28 cellular contexts compared by ENCODE assay signal in genomic region chr12:53595212-53595611, GRCh38. TPM values are rescaled to one million over a fixed set of nuclear protein-coding genes. Genes with fewer than 3 reads are reported as not detected.
A peak's percentile ranks its signal among the peaks of the same experiment; 100 is the strongest.
DNase-seq lines count a peak whose midpoint lies in the region; ATAC-seq and TF ChIP-seq lines count a peak whose summit lies in the region.
"Had no signal": no experiment of that assay in that cellular context is flagged by ENCODE, and none has a peak within 500 bp of the region (broad histone marks: within the 10 kb centered on the region; RNA-seq: fewer than 3 reads in every experiment).

No MANE protein-coding gene starts in this region.

- no peaks in the 10 kb centered on the region for H3K9me3 Mint-ChIP-seq in activated T-cell treated with anti-CD3 and anti-CD28 coated beads, Interleukin-2, amount 50 U/mL, for 24 hours
- H3K9me3 Mint-ChIP-seq in Caco-2 (ENCODE audit: unreplicated experiment), result no peaks in the 10 kb centered on the region
- H3K9me3 Mint-ChIP-seq: naive thymus-derived CD8-positive, alpha-beta T cell; stimulated activated memory B cell treated with anti-CD40 and anti-IgM and Interleukin-4, amounts not matched to agents 10 μg/mL and 1 μg/mL and 100 μg/mL, for 72 hours had no signal

- POLR2A ChIA-PET in Caco-2 (lab: Charles Lee), result no interaction called here

- H3K36me3 ChIP-seq in heart left ventricle, result peaks cover 0 to 18% (median 6%) of the 10 kb centered on the region in 9 donors
- no peaks in the 10 kb centered on the region for H3K36me3 ChIP-seq in Caco-2 (ENCODE audit: control insufficient read depth, insufficient read depth, low read length)
- H3K36me3 ChIP-seq: lower lobe of right lung, prostate gland had no signal

- no peak overlapping the region for H3K4me3 Mint-ChIP-seq in activated T-cell treated with anti-CD3 and anti-CD28 coated beads, Interleukin-2, amount 50 U/mL, for 24 hours
- H3K4me3 Mint-ChIP-seq in Caco-2 (ENCODE audit: unreplicated experiment), result no peak overlapping the region
- H3K4me3 Mint-ChIP-seq: naive thymus-derived CD8-positive, alpha-beta T cell; stimulated activated memory B cell treated with anti-CD40 and anti-IgM and Interleukin-4, amounts not matched to agents 10 μg/mL and 1 μg/mL and 100 μg/mL, for 72 hours; T-helper 17 cell had no signal

- TF ChIP-seq CTCF in heart left ventricle (IDR thresholded peaks at IDR 0.05), result no peak
- TF ChIP-seq CTCF in Caco-2 (IDR thresholded peaks at IDR 0.05; ENCODE audit: insufficient read depth in 1 of 2, low read depth in 1 of 2, low read length in 1 of 2, severe bottlenecking in 1 of 2, unreplicated experiment in 1 of 2), result no peak

- H3K9me3 ChIP-seq in heart left ventricle (no peaks in the 10 kb centered on the region), Caco-2 (no peaks in the 10 kb centered on the region)
- H3K9me3 ChIP-seq: A549, lower lobe of right lung, prostate gland, upper lobe of left lung had no signal

- TF ChIP-seq POLR2A in heart left ventricle (IDR thresholded peaks at IDR 0.05), result no peak

- H3K27me3 ChIP-seq in heart left ventricle (no peaks in the 10 kb centered on the region), Caco-2 (replicated peaks; ENCODE audit: control insufficient read depth, insufficient read depth, low read length) (no peaks in the 10 kb centered on the region)
- H3K27me3 ChIP-seq: upper lobe of left lung had no signal

- no peak overlapping the region for H3K27ac Mint-ChIP-seq in activated T-cell treated with anti-CD3 and anti-CD28 coated beads, Interleukin-2, amount 50 U/mL, for 24 hours
- H3K27ac Mint-ChIP-seq in Caco-2 (ENCODE audit: unreplicated experiment), result no peak overlapping the region
- H3K27ac Mint-ChIP-seq: stimulated activated memory B cell treated with anti-CD40 and anti-IgM and Interleukin-4, amounts not matched to agents 10 μg/mL and 1 μg/mL and 100 μg/mL, for 72 hours; T-helper 17 cell had no signal

- H3K4me1 Mint-ChIP-seq in activated T-cell treated with anti-CD3 and anti-CD28 coated beads, Interleukin-2, amount 50 U/mL, for 24 hours (ENCODE audit: low read depth), result peaks cover 17% of the 10 kb centered on the region
- H3K4me1 Mint-ChIP-seq in Caco-2 (ENCODE audit: low read depth, unreplicated experiment), result no peaks in the 10 kb centered on the region

- H3K4me1 ChIP-seq in heart left ventricle (peaks cover 0 to 82% (median 68%) of the 10 kb centered on the region in 12 donors), Caco-2 (0 out of 2 replicates have a peak, but pooled peaks cover 10% of the 10 kb centered on the region)

- ATAC-seq in heart left ventricle (no peak), left ventricle myocardium superior (no peak), left colon (peak; percentile 24), GM18867 (IDR thresholded peaks at IDR 0.05; ENCODE audit: unreplicated experiment) (no peak)
- ATAC-seq: A549; activated CD4-positive, CD25-positive, alpha-beta regulatory T cell treated with anti-CD3 and anti-CD28 coated beads, Interleukin-2, amount 50 U/mL, for 24 hours; lower lobe of right lung; naive thymus-derived CD8-positive, alpha-beta T cell; stimulated activated memory B cell treated with anti-CD40 and anti-IgM and Interleukin-4, amounts not matched to agents 10 μg/mL and 1 μg/mL and 100 μg/mL, for 72 hours; T-helper 17 cell had no signal

- no peak overlapping the region for H3K4me3 ChIP-seq in heart left ventricle
- H3K4me3 ChIP-seq in Caco-2 (ENCODE audit: low read depth, low read length), result no peak overlapping the region
- H3K4me3 ChIP-seq: A549, lower lobe of right lung, prostate gland, upper lobe of left lung had no signal

- BruUV-seq in Caco-2 (replicated peaks; lab: Mats Ljungman, UMichigan), result no TSS peak

- CTCF ChIA-PET in Caco-2 (lab: Charles Lee), result no interaction called here

- DNase-seq in heart left ventricle, result no peak
- DNase-seq in left ventricle myocardium superior, result no peak
- DNase-seq in dermis microvascular lymphatic vessel endothelial cell (ENCODE audit: low read depth in 2 of 2), result peak; percentile 45 to 80
- no peak for DNase-seq in left colon
- no peak for DNase-seq in T-helper 9 cell
- DNase-seq in activated T-cell treated with anti-CD3 and anti-CD28 coated beads, Interleukin-2, amount 50 U/mL, for 24 hours, result no peak
- no peak for DNase-seq in Caco-2
- DNase-seq: activated CD4-positive, alpha-beta T cell treated with anti-CD3 and anti-CD28 coated beads, Interleukin-2, amount 50 U/mL, for 48 hours; activated naive CD4-positive, alpha-beta T cell; Calu3; DND-41; glutamatergic neuron; islet precursor cell; lower lobe of right lung; naive thymus-derived CD8-positive, alpha-beta T cell; NCI-H1092; NCI-H1694 treated with DMSO at 0.1 percent for 48 hours; NCI-H2171 treated with DMSO at 0.1 percent for 48 hours; NCI-H510A; nucleus accumbens; OCI-M1; T-helper 17 cell; upper lobe of left lung had no signal

- 64 to 77% (median 71%) methylated on average over 2 of the region's 2 CpGs for WGBS in heart left ventricle, 4 donors

- intact Hi-C loops in heart left ventricle (cut with DNase I) (loop anchor here in 3 of 10 donors (5.0 kb wide), 2 partner anchors 38 to 82 kb away; partner anchors contain the start of gene ATP5MC2 (in 2 of the 3)), left ventricle myocardium superior (cut with micrococcal nuclease) (no loop called here), left colon (cut with DNase I, micrococcal nuclease) (no loop called here), Caco-2 (cut with micrococcal nuclease; ENCODE audit: unreplicated experiment) (no loop called here)

- peak overlapping the region in 8 of 12 donors; percentile 13 to 84 (median 70) for H3K27ac ChIP-seq in heart left ventricle
- H3K27ac ChIP-seq: A549, lower lobe of right lung, prostate gland had no signal

- peaks cover 26% of the 10 kb centered on the region for H3K36me3 Mint-ChIP-seq in activated T-cell treated with anti-CD3 and anti-CD28 coated beads, Interleukin-2, amount 50 U/mL, for 24 hours (ENCODE audit: low read depth)
- no peaks in the 10 kb centered on the region for H3K36me3 Mint-ChIP-seq in Caco-2 (ENCODE audit: insufficient read depth, unreplicated experiment)

- no peaks in the 10 kb centered on the region for H3K27me3 Mint-ChIP-seq in activated T-cell treated with anti-CD3 and anti-CD28 coated beads, Interleukin-2, amount 50 U/mL, for 24 hours
- no peaks in the 10 kb centered on the region for H3K27me3 Mint-ChIP-seq in Caco-2 (ENCODE audit: insufficient read depth, unreplicated experiment)
- H3K27me3 Mint-ChIP-seq: naive thymus-derived CD8-positive, alpha-beta T cell; stimulated activated memory B cell treated with anti-CD40 and anti-IgM and Interleukin-4, amounts not matched to agents 10 μg/mL and 1 μg/mL and 100 μg/mL, for 72 hours; T-helper 17 cell had no signal

RNA-seq across cellular contexts. Expression of gene ATF7, which starts 31.0 kb away (rescaled TPM):
- total RNA-seq in heart left ventricle (10 to 100 TPM; 21.1 to 43.2 (median 32.0) TPM), left ventricle myocardium superior (37.7 TPM), dermis microvascular lymphatic vessel endothelial cell (8.6 and 10.2 TPM in 2 replicates), left colon (10 to 100 TPM; 38.3 to 39.2 TPM), Caco-2 (2022) (26.9 and 28.7 TPM in 2 replicates)
- polyA plus RNA-seq in heart left ventricle, result 10 to 100 TPM; 20.0 to 21.3 TPM

Comparison
In these comparisons a context has a peak if more than half of its experiments do, and no peak if none do; other contexts are left out.
1. DNase-seq: peak in dermis microvascular lymphatic vessel endothelial cell (2 of 2); none in heart left ventricle (0 of 5), left ventricle myocardium superior (single experiment), left colon (0 of 2), T-helper 9 cell (single experiment), activated T-cell treated with anti-CD3 and anti-CD28 coated beads, Interleukin-2, amount 50 U/mL, for 24 hours (single experiment) and Caco-2 (0 of 2).